ENCODE assay signal across 12 cellular contexts in genomic region chr11:126366064-126366822, GRCh38. TPM values are rescaled to one million over a fixed set of nuclear protein-coding genes. Genes with fewer than 3 reads are reported as not detected.
A peak's percentile ranks its signal among the peaks of the same experiment; 100 is the strongest.
DNase-seq lines count a peak whose midpoint lies in the region; ATAC-seq and TF ChIP-seq lines count a peak whose summit lies in the region.
"Had no signal": no experiment of that assay in that cellular context is flagged by ENCODE, and none has a peak within 500 bp of the region (broad histone marks: within the 10 kb centered on the region; RNA-seq: fewer than 3 reads in every experiment).

No MANE protein-coding gene starts in this region.

- peak overlapping the region; percentile 25 for H3K27ac Mint-ChIP-seq in activated CD4-positive, alpha-beta T cell treated with anti-CD3 and anti-CD28 coated beads, Interleukin-2, amount 10 ng/mL, durations not matched to agents 24 days and 14 days
- H3K27ac Mint-ChIP-seq in endodermal cell: peak overlapping the region; percentile 61

- H3K9me3 Mint-ChIP-seq in activated CD4-positive, alpha-beta T cell treated with anti-CD3 and anti-CD28 coated beads, Interleukin-2, amount 10 ng/mL, durations not matched to agents 24 days and 14 days: no peaks in the 10 kb centered on the region
- H3K9me3 Mint-ChIP-seq in endodermal cell: no peaks in the 10 kb centered on the region
- H3K9me3 Mint-ChIP-seq: effector memory CD8-positive, alpha-beta T cell had no signal

- no peak for TF ChIP-seq POLR2A in tibial nerve (IDR thresholded peaks at IDR 0.05)

- no peaks in the 10 kb centered on the region for H3K27me3 ChIP-seq in endodermal cell (ENCODE audit: control insufficient read depth, insufficient read depth, low read length, poor library complexity, severe bottlenecking)
- no peaks in the 10 kb centered on the region for H3K27me3 ChIP-seq in tibial nerve
- H3K27me3 ChIP-seq: pancreas had no signal

- DNase-seq in activated CD4-positive, alpha-beta T cell treated with anti-CD3 and anti-CD28 coated beads, Interleukin-2, amount 10 ng/mL, durations not matched to agents 24 days and 14 days: no peak
- no peak for DNase-seq in activated CD4-positive, alpha-beta T cell treated with anti-CD3 and anti-CD28 coated beads, Interleukin-2, amount 50 U/mL, for 48 hours
- DNase-seq in endodermal cell (peak; percentile 48), mucosa of descending colon (peak; percentile 26 to 68 (median 46)), tibial nerve (ENCODE audit: low spot score in 2 of 2) (peak in 1 of 2 donors; percentile 6), DMS53 treated with DMSO at 0.1 percent for 48 hours (lab: John Stamatoyannopoulos, UW; ENCODE audit: unreplicated experiment) (no peak)
- DNase-seq: effector memory CD8-positive, alpha-beta T cell; GOT3; NCI-H774 had no signal

- H3K27ac ChIP-seq in endodermal cell (ENCODE audit: low read depth, low read length) (no peak overlapping the region), tibial nerve (peak overlapping the region; percentile 13 to 64 (median 50))
- H3K27ac ChIP-seq: pancreas had no signal

- intact Hi-C loops in activated CD4-positive, alpha-beta T cell treated with anti-CD3 and anti-CD28 coated beads, Interleukin-2, amount 10 ng/mL, durations not matched to agents 24 days and 14 days (cut with micrococcal nuclease): no loop called here
- intact Hi-C loops in mucosa of descending colon (cut with DNase I, micrococcal nuclease): no loop called here

- H3K4me3 ChIP-seq in endodermal cell (ENCODE audit: low read length): no peak overlapping the region
- no peak overlapping the region for H3K4me3 ChIP-seq in mucosa of descending colon
- no peak overlapping the region for H3K4me3 ChIP-seq in tibial nerve
- H3K4me3 ChIP-seq: pancreas had no signal

- H3K27me3 Mint-ChIP-seq in activated CD4-positive, alpha-beta T cell treated with anti-CD3 and anti-CD28 coated beads, Interleukin-2, amount 10 ng/mL, durations not matched to agents 24 days and 14 days: no peaks in the 10 kb centered on the region
- no peaks in the 10 kb centered on the region for H3K27me3 Mint-ChIP-seq in endodermal cell (ENCODE audit: insufficient read depth)
- H3K27me3 Mint-ChIP-seq: effector memory CD8-positive, alpha-beta T cell had no signal

- TF ChIP-seq EP300 in tibial nerve (IDR thresholded peaks at IDR 0.05): no peak

- H3K36me3 ChIP-seq in endodermal cell (ENCODE audit: control insufficient read depth, insufficient read depth, low read length) (no peaks in the 10 kb centered on the region), mucosa of descending colon (ENCODE audit: low read depth) (no peaks in the 10 kb centered on the region), tibial nerve (no peaks in the 10 kb centered on the region)
- H3K36me3 ChIP-seq: pancreas had no signal

- peak; percentile 43 for ATAC-seq in mucosa of descending colon
- no peak for ATAC-seq in GM21423 (IDR thresholded peaks at IDR 0.05; ENCODE audit: unreplicated experiment)
- ATAC-seq in GM19397 (IDR thresholded peaks at IDR 0.05; ENCODE audit: unreplicated experiment): no peak
- ATAC-seq: effector memory CD8-positive, alpha-beta T cell had no signal

- peaks cover 12% of the 10 kb centered on the region for H3K4me1 ChIP-seq in endodermal cell (ENCODE audit: control insufficient read depth, insufficient read depth, low read length)
- H3K4me1 ChIP-seq in mucosa of descending colon (ENCODE audit: low read depth): peaks cover 20% of the 10 kb centered on the region
- H3K4me1 ChIP-seq in tibial nerve: peaks cover 4 to 67% (median 26%) of the 10 kb centered on the region in 4 donors

- H3K4me3 Mint-ChIP-seq in activated CD4-positive, alpha-beta T cell treated with anti-CD3 and anti-CD28 coated beads, Interleukin-2, amount 10 ng/mL, durations not matched to agents 24 days and 14 days: no peak overlapping the region
- no peak overlapping the region for H3K4me3 Mint-ChIP-seq in endodermal cell
- H3K4me3 Mint-ChIP-seq: effector memory CD8-positive, alpha-beta T cell had no signal

- no peaks in the 10 kb centered on the region for H3K36me3 Mint-ChIP-seq in activated CD4-positive, alpha-beta T cell treated with anti-CD3 and anti-CD28 coated beads, Interleukin-2, amount 10 ng/mL, durations not matched to agents 24 days and 14 days (ENCODE audit: low read depth)
- no peaks in the 10 kb centered on the region for H3K36me3 Mint-ChIP-seq in endodermal cell (ENCODE audit: low read depth)

- WGBS in endodermal cell (ENCODE audit: insufficient coverage in 1 of 2, insufficient read length in 1 of 2), 2 experiments: 77 to 80% methylated on average over 13 to 19 of the region's 19 CpGs
- 38 to 43% methylated on average over 17 of the region's 19 CpGs for WGBS in tibial nerve, 2 donors

- TF ChIP-seq CTCF in endodermal cell (conservative IDR thresholded peaks at IDR 0.05) (no peak), mucosa of descending colon (IDR thresholded peaks at IDR 0.05) (no peak), tibial nerve (IDR thresholded peaks at IDR 0.05) (no peak)

- H3K9ac ChIP-seq in endodermal cell (ENCODE audit: extremely low read depth, low read length, poor library complexity, severe bottlenecking): no peak overlapping the region

- H3K9me3 ChIP-seq in endodermal cell (ENCODE audit: control insufficient read depth, low read length) (no peaks in the 10 kb centered on the region), mucosa of descending colon (no peaks in the 10 kb centered on the region), tibial nerve (no peaks in the 10 kb centered on the region)
- H3K9me3 ChIP-seq: pancreas had no signal

- peaks cover 7% of the 10 kb centered on the region for H3K4me1 Mint-ChIP-seq in activated CD4-positive, alpha-beta T cell treated with anti-CD3 and anti-CD28 coated beads, Interleukin-2, amount 10 ng/mL, durations not matched to agents 24 days and 14 days
- H3K4me1 Mint-ChIP-seq in endodermal cell: peaks cover 32% of the 10 kb centered on the region

RNA-seq across cellular contexts. Expression of gene ST3GAL4, which starts 10.8 kb away (rescaled TPM):
- total RNA-seq in activated CD4-positive, alpha-beta T cell treated with anti-CD3 and anti-CD28 coated beads, Interleukin-2, amount 10 ng/mL, durations not matched to agents 24 days and 14 days: 12.3 and 13.3 TPM in 2 replicates
- total RNA-seq in endodermal cell (10 to 100 TPM; 16.5 to 21.5 TPM), mucosa of descending colon (100 to 1,000 TPM in 2 of 3 donors, 10 to 100 TPM in 1; 94.7 to 460 (median 217) TPM), tibial nerve (100 to 1,000 TPM in 2 of 4 donors, 10 to 100 TPM in 2; 68.1 to 162 (median 122) TPM)
- 15.6 TPM for polyA plus RNA-seq in endodermal cell (2013, experiment 1 of 2)
- 13.3 TPM for polyA plus RNA-seq in endodermal cell (2013, experiment 2 of 2)

Comparison
In these comparisons a context has a peak if more than half of its experiments do, and no peak if none do; other contexts are left out.
1. DNase-seq: peak in endodermal cell (single experiment) and mucosa of descending colon (3 of 3); none in activated CD4-positive, alpha-beta T cell treated with anti-CD3 and anti-CD28 coated beads, Interleukin-2, amount 10 ng/mL, durations not matched to agents 24 days and 14 days (single experiment), activated CD4-positive, alpha-beta T cell treated with anti-CD3 and anti-CD28 coated beads, Interleukin-2, amount 50 U/mL, for 48 hours (0 of 2) and DMS53 treated with DMSO at 0.1 percent for 48 hours (single experiment).